Comparison of ENCODE assay signal across 10 cellular contexts in the genomic region with DNA sequence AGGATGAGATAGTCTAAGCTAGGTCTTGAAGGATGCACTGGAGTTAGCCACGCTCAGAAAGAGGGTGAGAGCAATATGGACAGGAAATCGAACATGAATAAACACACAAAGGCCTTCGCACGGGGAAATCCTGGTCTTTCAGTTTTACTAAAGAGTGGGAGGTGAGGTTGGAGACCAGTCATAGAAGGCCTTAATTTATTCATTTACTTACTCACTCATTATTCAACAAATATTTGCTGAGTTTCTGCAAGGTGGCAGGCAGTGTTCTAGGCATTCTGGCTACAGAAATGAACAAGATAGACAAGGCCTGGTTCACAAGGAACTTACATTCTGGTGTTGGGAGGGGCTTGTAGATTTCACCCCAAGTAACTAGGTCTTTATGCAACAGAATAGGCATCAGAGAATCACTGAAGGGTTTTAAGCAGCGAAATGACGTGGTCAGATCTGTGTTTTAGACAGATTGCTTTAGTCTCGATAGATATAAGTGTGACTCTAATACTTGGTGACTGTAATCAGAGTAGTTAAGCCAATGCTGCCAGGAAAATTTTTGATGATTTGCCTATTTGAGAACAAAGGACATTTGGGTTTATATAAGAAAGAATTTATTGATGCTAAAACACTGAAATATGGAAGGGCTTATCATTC.
DNase-seq lines count a peak whose midpoint lies in the region; ATAC-seq, FAIRE-seq and TF ChIP-seq lines count a peak whose summit lies in the region.
"Had no signal": no experiment of that assay in that cellular context is flagged by ENCODE, and none has a peak within 500 bp of the region (broad histone marks: within the 10 kb centered on the region; RNA-seq: fewer than 3 reads in every experiment).

No MANE protein-coding gene starts in this region.

- TF ChIP-seq CTCF in mesothelial cell of epicardium (IDR thresholded peaks at IDR 0.05; ENCODE audit: unreplicated experiment) (no peak), spleen (IDR thresholded peaks at IDR 0.05 in 8 of 11, conservative IDR thresholded peaks at IDR 0.05 in 3 of 11) (no peak)

- peaks cover 46% of the 10 kb centered on the region for H3K9me3 Mint-ChIP-seq in mesothelial cell of epicardium

- no peaks in the 10 kb centered on the region for H3K4me1 Mint-ChIP-seq in mesothelial cell of epicardium

- DNase-seq in GM19239 (ENCODE audit: insufficient read length, low spot score) (no peak), mesothelial cell of epicardium (ENCODE audit: low spot score in 2 of 2, unreplicated experiment in 2 of 2) (no peak), kidney tubule cell (ENCODE audit: low spot score) (no peak), ureter (ENCODE audit: low spot score) (no peak), spleen (no peak), posterior cingulate gyrus (no peak)
- DNase-seq: Kasumi-1, NCI-H2081 had no signal

- intact Hi-C loops in spleen (cut with DNase I; ENCODE audit: low total_unique reads) = no loop called here
- intact Hi-C loops in posterior cingulate gyrus (cut with DNase I) = no loop called here

- H3K4me3 ChIP-seq in spleen = no peak overlapping the region

- no peaks in the 10 kb centered on the region for H3K36me3 Mint-ChIP-seq in mesothelial cell of epicardium

- no peaks in the 10 kb centered on the region for H3K27me3 ChIP-seq in spleen (replicated peaks in 1 of 7)

- no peaks in the 10 kb centered on the region for H3K36me3 ChIP-seq in spleen

- 61 to 84% (median 68%) methylated on average over 7 of the region's 7 CpGs for WGBS in spleen, 5 donors

- H3K4me1 ChIP-seq in spleen = no peaks in the 10 kb centered on the region

- ATAC-seq in GM18517 (IDR thresholded peaks at IDR 0.05; ENCODE audit: unreplicated experiment) = peak; percentile 66
- peak; percentile 77 for ATAC-seq in HG03378 (IDR thresholded peaks at IDR 0.05; ENCODE audit: unreplicated experiment)

- no peak overlapping the region for H3K4me3 Mint-ChIP-seq in mesothelial cell of epicardium

- TF ChIP-seq POLR2A in spleen (IDR thresholded peaks at IDR 0.05) = no peak

- H3K27me3 Mint-ChIP-seq in mesothelial cell of epicardium (ENCODE audit: low read depth) = no peaks in the 10 kb centered on the region

- H3K27ac Mint-ChIP-seq in mesothelial cell of epicardium = peak overlapping the region; percentile 59

- H3K9me3 ChIP-seq in spleen = no peaks in the 10 kb centered on the region

- no peak overlapping the region for H3K27ac ChIP-seq in spleen

- peak; percentile 87 for FAIRE-seq in GM19239 (lab: Jason Lieb, UNC)
